8 cellular contexts compared by ENCODE assay signal in genomic region chr3:141875893-141876380, GRCh38. TPM values are rescaled to one million over a fixed set of nuclear protein-coding genes. Genes with fewer than 3 reads are reported as not detected.
DNase-seq lines count a peak whose midpoint lies in the region; ATAC-seq and TF ChIP-seq lines count a peak whose summit lies in the region.

No MANE protein-coding gene starts in this region.

- H3K36me3 ChIP-seq in iPS-15b (ENCODE audit: control insufficient read depth, insufficient read depth, low read length) (no peaks in the 10 kb centered on the region), skeletal muscle satellite cell (ENCODE audit: insufficient read depth, low read length) (no peaks in the 10 kb centered on the region)

- DNase-seq in DMS79 treated with DMSO at 0.1 percent for 48 hours (lab: John Stamatoyannopoulos, UW) (peak; percentile 66), SK-MEL-5 (ENCODE audit: low read depth, low spot score) (peak; percentile 59), astrocyte of the spinal cord (ENCODE audit: low read depth, low spot score) (peak; percentile 78), kidney glomerular epithelial cell (lab: John Stamatoyannopoulos, UW) (no peak)

- H3K9ac ChIP-seq in iPS-15b (ENCODE audit: low read depth, low read length): peak overlapping the region; percentile 60
- peak overlapping the region; percentile 91 for H3K9ac ChIP-seq in skeletal muscle satellite cell (ENCODE audit: low read depth, low read length)

- in situ Hi-C loops in SK-MEL-5 (cut with HindIII; ENCODE audit: low pct_unique_long_range_greater_than_20kb, low sequenced_read_pairs): loop anchor here (25.0 kb wide), 1 partner anchor 89 kb away; no protein-coding TSS in a partner anchor
- in situ Hi-C loops in astrocyte of the spinal cord (cut with HindIII; ENCODE audit: low sequenced_read_pairs): no loop called here

- no peaks in the 10 kb centered on the region for H3K9me3 ChIP-seq in iPS-15b (ENCODE audit: control insufficient read depth, insufficient read depth, low read length)
- H3K9me3 ChIP-seq in skeletal muscle satellite cell (replicated peaks; ENCODE audit: low read length): no peaks in the 10 kb centered on the region

- H3K27me3 ChIP-seq in iPS-15b (ENCODE audit: control insufficient read depth, insufficient read depth, low read length) (no peaks in the 10 kb centered on the region), skeletal muscle satellite cell (ENCODE audit: control insufficient read depth, insufficient read depth, low read length) (no peaks in the 10 kb centered on the region)

- ATAC-seq in GM19463 (IDR thresholded peaks at IDR 0.05; ENCODE audit: unreplicated experiment) (peak; percentile 47), HG03565 (IDR thresholded peaks at IDR 0.05; ENCODE audit: unreplicated experiment) (peak; percentile 21)

- TF ChIP-seq CTCF in astrocyte of the spinal cord (IDR thresholded peaks at IDR 0.05; ENCODE audit: low read depth, low read length): no peak

- peak overlapping the region; percentile 83 for H3K4me3 ChIP-seq in astrocyte of the spinal cord (ENCODE audit: low read depth, low read length)
- peak overlapping the region; percentile 94 for H3K4me3 ChIP-seq in iPS-15b (ENCODE audit: low read depth, low read length)
- H3K4me3 ChIP-seq in skeletal muscle satellite cell (ENCODE audit: low read length): peak overlapping the region; percentile 98

- peak overlapping the region; percentile 98 for H3K4me2 ChIP-seq in skeletal muscle satellite cell (ENCODE audit: low read length)

- H3K4me1 ChIP-seq in iPS-15b (ENCODE audit: control insufficient read depth, insufficient read depth, low read length) (peaks cover 5% of the 10 kb centered on the region), skeletal muscle satellite cell (ENCODE audit: control insufficient read depth, insufficient read depth, low read length) (peaks cover 12% of the 10 kb centered on the region)

RNA-seq across cellular contexts. Expression of gene ATP1B3, which starts 0.5 kb away (rescaled TPM):
- 80.7 and 81.6 TPM in 2 replicates for total RNA-seq in SK-MEL-5 (2014; rRNA removed; shearing (Covaris generic))
- polyA plus RNA-seq in SK-MEL-5 (2015; cell fraction: cytosol; rRNA removed): 184 and 218 TPM in 2 replicates
- polyA plus RNA-seq in SK-MEL-5 (2015; cell fraction: nucleus; rRNA removed): 72.3 and 88.0 TPM in 2 replicates
- 42.6 and 63.6 TPM in 2 replicates for total RNA-seq in skeletal muscle satellite cell (2012; rRNA removed)
